In genomic region chr3:149004622-149005021, GRCh38 we compare ENCODE assay signal across 9 cellular contexts. TPM values are rescaled to one million over a fixed set of nuclear protein-coding genes. Genes with fewer than 3 reads are reported as not detected.
A peak's percentile ranks its signal among the peaks of the same experiment; 100 is the strongest.
DNase-seq lines count a peak whose midpoint lies in the region; ATAC-seq and TF ChIP-seq lines count a peak whose summit lies in the region.
"Had no signal": no experiment of that assay in that cellular context is flagged by ENCODE, and none has a peak within 500 bp of the region (broad histone marks: within the 10 kb centered on the region; RNA-seq: fewer than 3 reads in every experiment).

No MANE protein-coding gene starts in this region.

- no peak overlapping the region for H3K27ac ChIP-seq in H9 (ENCODE audit: insufficient read length, low read depth, low read length)
- peak overlapping the region; percentile 98 to 100 (median 100) for H3K27ac ChIP-seq in gastrocnemius medialis

- H2BK5ac ChIP-seq in H9 (ENCODE audit: insufficient read length, low read length) = no peak overlapping the region

- no peak overlapping the region for H3T11ph ChIP-seq in H9 (ENCODE audit: low read length)

- H3K4me3 ChIP-seq in fibroblast of mammary gland (ENCODE audit: control insufficient read depth, low read depth, low read length) (no peak overlapping the region), gastrocnemius medialis (no peak overlapping the region)

- TF ChIP-seq CTCF in H9 (conservative IDR thresholded peaks at IDR 0.05) (no peak), fibroblast of mammary gland (conservative IDR thresholded peaks at IDR 0.05; ENCODE audit: control insufficient read depth, insufficient read depth, low read depth, low read length) (no peak), gastrocnemius medialis (IDR thresholded peaks at IDR 0.05 in 4 of 5, conservative IDR thresholded peaks at IDR 0.05 in 1 of 5) (no peak)

- no peaks in the 10 kb centered on the region for H4K20me1 ChIP-seq in H9 (ENCODE audit: control insufficient read depth, insufficient read depth, insufficient read length)

- peak in 1 of 2 donors; percentile 65 for TF ChIP-seq POLR2A in gastrocnemius medialis (IDR thresholded peaks at IDR 0.05)

- no peak overlapping the region for H4K91ac ChIP-seq in H9 (ENCODE audit: insufficient read length, low read depth, low read length)

- peak overlapping the region; percentile 85 to 94 (median 86); a peak in 5 of 7 replicates for H3K27ac Mint-ChIP-seq in H9
- H3K27ac Mint-ChIP-seq in activated naive CD4-positive, alpha-beta T cell treated with anti-CD3 and anti-CD28 coated beads, Interleukin-2, amount 50 U/mL, for 72 hours = no peak overlapping the region

- peaks cover 26 to 27% of the 10 kb centered on the region in 2 experiments for H3K4me1 Mint-ChIP-seq in H9

- peak; percentile 75 to 86 for ATAC-seq in gastrocnemius medialis
- ATAC-seq in activated naive CD4-positive, alpha-beta T cell treated with anti-CD3 and anti-CD28 coated beads, Interleukin-2, amount 50 U/mL, for 72 hours = no peak
- no peak for ATAC-seq in HG03520 (IDR thresholded peaks at IDR 0.05; ENCODE audit: unreplicated experiment)
- ATAC-seq in GM21786 (IDR thresholded peaks at IDR 0.05; ENCODE audit: unreplicated experiment) = no peak

- H3K79me2 ChIP-seq in H9 (ENCODE audit: insufficient read depth, low read length) = no peaks in the 10 kb centered on the region

- in situ Hi-C loops in gastrocnemius medialis (cut with MboI; ENCODE audit: low sequenced_read_pairs in 4 of 4) = loop anchor here in 1 of 4 donors (25.0 kb wide), 1 partner anchor 1058 kb away; no protein-coding TSS in a partner anchor

- H2BK12ac ChIP-seq in H9 (ENCODE audit: insufficient read length, low read depth, low read length) = no peak overlapping the region

- H3K4me3 Mint-ChIP-seq in H9 = no peak overlapping the region

- H2BK15ac ChIP-seq in H9 (ENCODE audit: low read depth, low read length) = no peak overlapping the region

- H3K9me3 ChIP-seq in H9 (ENCODE audit: control insufficient read depth, low read depth, low read length) (no peaks in the 10 kb centered on the region), gastrocnemius medialis (no peaks in the 10 kb centered on the region)

- no peak overlapping the region for H3K4me2 ChIP-seq in H9 (ENCODE audit: insufficient read depth, insufficient read length, low read length)

- no peaks in the 10 kb centered on the region for H3K79me1 ChIP-seq in H9 (ENCODE audit: insufficient read depth, low read depth, low read length, poor library complexity, severe bottlenecking)

- DNase-seq in H9 = no peak
- peak; percentile 46 for DNase-seq in NCI-H526 treated with DMSO at 0.1 percent for 48 hours (lab: John Stamatoyannopoulos, UW)
- DNase-seq in fibroblast of mammary gland (ENCODE audit: low read depth) = peak; percentile 72
- DNase-seq in gastrocnemius medialis = peak; percentile 91 to 94
- no peak for DNase-seq in activated naive CD4-positive, alpha-beta T cell treated with anti-CD3 and anti-CD28 coated beads, Interleukin-2, amount 50 U/mL, for 72 hours (ENCODE audit: low spot score in 2 of 2)
- DNase-seq in activated naive CD4-positive, alpha-beta T cell treated with anti-CD3 and anti-CD28 coated beads, Interleukin-2, amount 50 U/mL, for 16 hours = no peak
- DNase-seq: NCI-H524 treated with DMSO at 0.1 percent for 48 hours had no signal

- intact Hi-C loops in gastrocnemius medialis (cut with DNase I; ENCODE audit: low total_unique reads) = no loop called here

- no peak overlapping the region; the same call in 1 of the 2 replicates for H3K14ac ChIP-seq in H9 (ENCODE audit: insufficient read depth, low read length)

- H3K56ac ChIP-seq in H9 (ENCODE audit: insufficient read length, low read depth, low read length) = no peak overlapping the region

- no peaks in the 10 kb centered on the region for H3K23me2 ChIP-seq in H9 (ENCODE audit: insufficient read length, low read depth, low read length, poor library complexity, severe bottlenecking)

- H3K27me3 ChIP-seq in H9 (ENCODE audit: insufficient read depth, low read length) (no peaks in the 10 kb centered on the region), gastrocnemius medialis (no peaks in the 10 kb centered on the region)

- H3K9me3 Mint-ChIP-seq in H9 = no peaks in the 10 kb centered on the region; a peak in 1 of 5 replicates
- H3K9me3 Mint-ChIP-seq in activated naive CD4-positive, alpha-beta T cell treated with anti-CD3 and anti-CD28 coated beads, Interleukin-2, amount 50 U/mL, for 72 hours = no peaks in the 10 kb centered on the region

- H4K5ac ChIP-seq in H9 (ENCODE audit: insufficient read length, low read depth, low read length) = no peak overlapping the region

- no peak overlapping the region for H3K9ac ChIP-seq in H9 (ENCODE audit: extremely low read depth, insufficient read length, low read length)

- no peaks in the 10 kb centered on the region for H3K27me3 Mint-ChIP-seq in H9 (ENCODE audit: low read depth)

- H2AK5ac ChIP-seq in H9 (ENCODE audit: insufficient read length, low read length) = no peak overlapping the region

- no peak overlapping the region for H3K23ac ChIP-seq in H9 (ENCODE audit: insufficient read length, low read depth, low read length)

- peaks cover 0 to 36% of the 10 kb centered on the region in 2 donors for H3K36me3 ChIP-seq in gastrocnemius medialis

- WGBS in H9 (ENCODE audit: extremely low coverage, insufficient read length, low lambda C conversion rate) = no CpG with 5 or more reads among the region's 4 CpGs

- H2BK20ac ChIP-seq in H9 (ENCODE audit: low read depth, low read length, poor library complexity, severe bottlenecking) = no peak overlapping the region

- H3K18ac ChIP-seq in H9 (ENCODE audit: insufficient read length, low read depth, low read length) = no peak overlapping the region

- no peak overlapping the region for H3K4ac ChIP-seq in H9 (ENCODE audit: low read depth, low read length)

- H2AFZ ChIP-seq in H9 (ENCODE audit: low read length) = no peak overlapping the region

- peaks cover 0 to 17% (median 10%) of the 10 kb centered on the region in 3 experiments; a peak in 5 of 7 replicates for H3K36me3 Mint-ChIP-seq in H9 (ENCODE audit: insufficient read depth in 1 of 3, low read depth in 3 of 3)
- H3K36me3 Mint-ChIP-seq in activated naive CD4-positive, alpha-beta T cell treated with anti-CD3 and anti-CD28 coated beads, Interleukin-2, amount 50 U/mL, for 72 hours = peaks cover 10 to 12% of the 10 kb centered on the region in 2 donors

- no peak overlapping the region for H4K8ac ChIP-seq in H9 (replicated peaks; ENCODE audit: insufficient read length, low read depth, low read length)

- H3K4me1 ChIP-seq in H9 (ENCODE audit: insufficient read depth, low read length) (peaks cover 9% of the 10 kb centered on the region; the same call in 1 of the 2 replicates), gastrocnemius medialis (peaks cover 80 to 93% of the 10 kb centered on the region in 2 donors)

- no peak overlapping the region for H2BK120ac ChIP-seq in H9 (ENCODE audit: low read depth, low read length, poor library complexity, severe bottlenecking)

RNA-seq across cellular contexts. Expression of gene GYG1, which starts 13.3 kb away (rescaled TPM):
- total RNA-seq in H9 (2021) (31.5 and 32.0 TPM in 2 replicates), gastrocnemius medialis (100 to 1,000 TPM; 298 to 526 (median 331) TPM)
- total RNA-seq in activated naive CD4-positive, alpha-beta T cell treated with anti-CD3 and anti-CD28 coated beads, Interleukin-2, amount 50 U/mL, for 72 hours = 10 to 100 TPM; 10.7 to 12.8 TPM

Comparison
In these comparisons a context has a peak if more than half of its experiments do, and no peak if none do; other contexts are left out.
1. DNase-seq: peak in NCI-H526 treated with DMSO at 0.1 percent for 48 hours (single experiment), fibroblast of mammary gland (single experiment) and gastrocnemius medialis (2 of 2); none in H9 (single experiment), activated naive CD4-positive, alpha-beta T cell treated with anti-CD3 and anti-CD28 coated beads, Interleukin-2, amount 50 U/mL, for 72 hours (0 of 2) and activated naive CD4-positive, alpha-beta T cell treated with anti-CD3 and anti-CD28 coated beads, Interleukin-2, amount 50 U/mL, for 16 hours (single experiment).
2. H3K27ac Mint-ChIP-seq: peak in H9 (3 of 3); none in activated naive CD4-positive, alpha-beta T cell treated with anti-CD3 and anti-CD28 coated beads, Interleukin-2, amount 50 U/mL, for 72 hours (0 of 2).
3. ATAC-seq: peak in gastrocnemius medialis (2 of 2); none in activated naive CD4-positive, alpha-beta T cell treated with anti-CD3 and anti-CD28 coated beads, Interleukin-2, amount 50 U/mL, for 72 hours (0 of 2), HG03520 (single experiment) and GM21786 (single experiment).